ENCODE assay signal across 21 cellular contexts in genomic region chr6:42321976-42322375, GRCh38.
"Had no signal": no experiment of that assay in that cellular context is flagged by ENCODE, and none has a peak within 500 bp of the region (broad histone marks: within the 10 kb centered on the region; RNA-seq: fewer than 3 reads in every experiment).

No MANE protein-coding gene starts in this region.

- H3K27me3 Mint-ChIP-seq: activated naive CD4-positive, alpha-beta T cell treated with anti-CD3 and anti-CD28 coated beads, Interleukin-2, amount 50 U/mL, for 24 hours; dendritic cell treated with granulocyte-macrophage colony-stimulating factor and Interleukin-4, amounts not matched to agents 40 ng/mL and 50 ng/mL, for 4 days; stimulated activated naive CD8-positive, alpha-beta T cell treated with anti-CD3 and anti-CD28 coated beads, Interleukin-15, amount 100 ng/mL, for 72 hours had no signal

- H3K27ac ChIP-seq: esophagus squamous epithelium, heart right ventricle, neural progenitor cell, prostate gland, right atrium auricular region, suprapubic skin, transverse colon, WERI-Rb-1 had no signal

- H3K36me3 ChIP-seq: esophagus squamous epithelium, heart right ventricle, left lung, neural progenitor cell, prostate gland, right atrium auricular region, suprapubic skin, transverse colon, WERI-Rb-1 had no signal

- H3K9me3 ChIP-seq: esophagus squamous epithelium, left lung, prostate gland, suprapubic skin, transverse colon had no signal

- H3K27me3 ChIP-seq: esophagus squamous epithelium, heart right ventricle, left lung, neural progenitor cell, right atrium auricular region, suprapubic skin, transverse colon had no signal

- ATAC-seq: activated T-cell treated with anti-CD3 and anti-CD28 coated beads, Interleukin-2, amount 50 U/mL, for 4 hours; heart right ventricle; left lung; stimulated activated naive CD8-positive, alpha-beta T cell treated with anti-CD3 and anti-CD28 coated beads, Interleukin-15, amount 100 ng/mL, for 72 hours had no signal

- H3K4me1 ChIP-seq: prostate gland, right atrium auricular region, transverse colon had no signal

- DNase-seq: activated CD4-positive, alpha-beta T cell treated with anti-CD3 and anti-CD28 coated beads for 1 hour; activated CD4-positive, alpha-beta T cell treated with anti-CD3 and anti-CD28 coated beads, Interleukin-2, amount 50 U/mL, for 4 hours; activated gamma-delta T cell; activated T-cell treated with anti-CD3 and anti-CD28 coated beads, Interleukin-2, amount 50 U/mL, for 4 hours; effector memory CD4-positive, alpha-beta T cell; esophagus squamous epithelium; heart right ventricle; left lung; stimulated activated CD4-positive, alpha-beta T cell treated with anti-CD3 and anti-CD28 coated beads, Interleukin-12 subunit alpha, Interleukin-12 subunit beta, amount 100 ng/mL, for 4 hours; stimulated activated CD4-positive, alpha-beta T cell treated with anti-CD3 and anti-CD28 coated beads, Interleukin-1b, Interleukin-23, amount 100 ng/mL, for 48 hours; stimulated activated naive CD8-positive, alpha-beta T cell treated with anti-CD3 and anti-CD28 coated beads, Interleukin-15, amount 100 ng/mL, for 72 hours; transverse colon had no signal

- H3K4me3 ChIP-seq: esophagus squamous epithelium, heart right ventricle, left lung, neural progenitor cell, prostate gland, right atrium auricular region, suprapubic skin, transverse colon had no signal

- H3K36me3 Mint-ChIP-seq: neural progenitor cell had no signal

- H3K9me3 Mint-ChIP-seq: activated naive CD4-positive, alpha-beta T cell treated with anti-CD3 and anti-CD28 coated beads, Interleukin-2, amount 50 U/mL, for 24 hours; activated T-cell treated with anti-CD3 and anti-CD28 coated beads, Interleukin-2, amount 50 U/mL, for 4 hours; dendritic cell treated with granulocyte-macrophage colony-stimulating factor and Interleukin-4, amounts not matched to agents 40 ng/mL and 50 ng/mL, for 4 days; stimulated activated naive CD8-positive, alpha-beta T cell treated with anti-CD3 and anti-CD28 coated beads, Interleukin-15, amount 100 ng/mL, for 72 hours had no signal

- H3K27ac Mint-ChIP-seq: activated naive CD4-positive, alpha-beta T cell treated with anti-CD3 and anti-CD28 coated beads, Interleukin-2, amount 50 U/mL, for 24 hours; dendritic cell treated with granulocyte-macrophage colony-stimulating factor and Interleukin-4, amounts not matched to agents 40 ng/mL and 50 ng/mL, for 4 days; mesothelial cell of epicardium; neural progenitor cell; stimulated activated naive CD8-positive, alpha-beta T cell treated with anti-CD3 and anti-CD28 coated beads, Interleukin-15, amount 100 ng/mL, for 72 hours; T-helper 1 cell treated with Interleukin-12 subunit alpha and Interleukin-12 subunit beta and Interleukin-4 antibody, amounts not matched to agents 30 μg/mL and 1 μg/mL, for 36 hours had no signal

- H3K4me3 Mint-ChIP-seq: activated naive CD4-positive, alpha-beta T cell treated with anti-CD3 and anti-CD28 coated beads, Interleukin-2, amount 50 U/mL, for 24 hours; activated T-cell treated with anti-CD3 and anti-CD28 coated beads, Interleukin-2, amount 50 U/mL, for 4 hours; dendritic cell treated with granulocyte-macrophage colony-stimulating factor and Interleukin-4, amounts not matched to agents 40 ng/mL and 50 ng/mL, for 4 days; mesothelial cell of epicardium; neural progenitor cell; T-helper 1 cell treated with Interleukin-12 subunit alpha and Interleukin-12 subunit beta and Interleukin-4 antibody, amounts not matched to agents 30 μg/mL and 1 μg/mL, for 36 hours had no signal
